11 cellular contexts compared by ENCODE assay signal in the genomic region with DNA sequence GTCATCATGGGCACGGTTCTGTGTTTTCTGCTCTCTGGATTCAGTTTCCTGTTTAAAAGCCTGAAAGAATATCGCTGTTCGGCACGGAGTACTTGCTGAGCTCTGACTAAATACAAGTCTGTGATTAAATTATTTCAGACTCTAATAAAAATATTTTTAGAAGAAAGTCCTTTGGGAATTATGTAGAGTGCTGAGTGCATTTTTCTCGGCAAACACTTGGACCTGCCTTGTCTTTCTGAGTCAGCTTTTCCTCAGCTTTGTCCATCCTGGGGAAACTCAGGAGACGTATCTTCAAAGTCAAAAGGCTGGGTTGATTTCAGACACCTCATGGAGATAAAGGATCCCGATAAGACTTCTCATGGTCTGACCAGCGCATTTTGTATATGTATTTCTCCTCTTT. TPM values are rescaled to one million over a fixed set of nuclear protein-coding genes. Genes with fewer than 3 reads are reported as not detected.
DNase-seq lines count a peak whose midpoint lies in the region; ATAC-seq and TF ChIP-seq lines count a peak whose summit lies in the region.
"Had no signal": no experiment of that assay in that cellular context is flagged by ENCODE, and none has a peak within 500 bp of the region (broad histone marks: within the 10 kb centered on the region; RNA-seq: fewer than 3 reads in every experiment).

No MANE protein-coding gene starts in this region.

- H3K4me2 ChIP-seq in IMR-90 (ENCODE audit: low read depth, low read length): no peak overlapping the region

- no peaks in the 10 kb centered on the region for H4K20me1 ChIP-seq in IMR-90 (ENCODE audit: insufficient read depth, low read length)

- in situ Hi-C loops in IMR-90 (cut with MboI; ENCODE audit: low sequenced_read_pairs): no loop called here

- no peak overlapping the region for H4K8ac ChIP-seq in IMR-90 (ENCODE audit: low read depth in 2 of 2, low read length in 2 of 2)

- no peak overlapping the region for H3K9ac ChIP-seq in IMR-90 (ENCODE audit: low read depth, low read length)

- no peak for DNase-seq in IMR-90
- no peak for DNase-seq in esophagus squamous epithelium (lab: John Stamatoyannopoulos, UW)
- DNase-seq in lung (ENCODE audit: low spot score): no peak
- DNase-seq in testis: peak; percentile 42
- DNase-seq in NCI-H510A (lab: John Stamatoyannopoulos, UW): no peak
- DNase-seq in NCI-H2081 (lab: John Stamatoyannopoulos, UW): no peak
- no peak for DNase-seq in NCI-H2029 treated with DMSO at 0.1 percent for 48 hours (lab: John Stamatoyannopoulos, UW)
- DNase-seq in HCEC 1CT: no peak
- DNase-seq: activated T-cell treated with anti-CD3 and anti-CD28 coated beads, Interleukin-2, amount 50 U/mL, for 72 hours; CD4-positive, CD25-positive, alpha-beta regulatory T cell had no signal

- H2BK20ac ChIP-seq in IMR-90 (ENCODE audit: low read depth, low read length): no peak overlapping the region

- no peak overlapping the region for H3K4ac ChIP-seq in IMR-90 (ENCODE audit: low read depth, low read length)

- H3K79me1 ChIP-seq in IMR-90 (ENCODE audit: low read depth in 1 of 2, low read length in 2 of 2): no peaks in the 10 kb centered on the region

- H3K27ac ChIP-seq in IMR-90 (ENCODE audit: insufficient read depth, low read length) (no peak overlapping the region), esophagus squamous epithelium (peak overlapping the region; percentile 54 to 82 (median 74)), lung (ENCODE audit: low read depth in 1 of 2, low read length in 1 of 2) (peak overlapping the region; percentile 71 to 73), testis (peak overlapping the region in 1 of 2 donors; percentile 36)

- H3K9me3 ChIP-seq in IMR-90 (ENCODE audit: control insufficient read depth, insufficient read depth, low read length): 0 out of 2 replicates have a peak, but pooled peaks cover 2% of the 10 kb centered on the region
- H3K9me3 ChIP-seq in esophagus squamous epithelium: no peaks in the 10 kb centered on the region
- H3K9me3 ChIP-seq in lung (ENCODE audit: control insufficient read depth in 2 of 2, insufficient read depth in 1 of 2, low read length in 1 of 2): no peaks in the 10 kb centered on the region
- no peaks in the 10 kb centered on the region for H3K9me3 ChIP-seq in testis

- H3K4me3 ChIP-seq in IMR-90 (ENCODE audit: insufficient read depth, low read depth, low read length) (no peak overlapping the region), esophagus squamous epithelium (peak overlapping the region in 1 of 4 donors; percentile 5), lung (no peak overlapping the region), testis (no peak overlapping the region)

- H3K23ac ChIP-seq in IMR-90 (ENCODE audit: low read depth, low read length): no peak overlapping the region

- BruUV-seq in IMR-90 (replicated peaks; lab: Mats Ljungman, UMichigan): no TSS peak

- intact Hi-C loops in IMR-90 (cut with micrococcal nuclease): no loop called here
- intact Hi-C loops in esophagus squamous epithelium (cut with DNase I): no loop called here
- intact Hi-C loops in testis (cut with DNase I; ENCODE audit: low total_unique reads): no loop called here

- H3K36me3 ChIP-seq in IMR-90 (ENCODE audit: control insufficient read depth, insufficient read depth, low read length): no peaks in the 10 kb centered on the region
- no peaks in the 10 kb centered on the region for H3K36me3 ChIP-seq in esophagus squamous epithelium
- no peaks in the 10 kb centered on the region for H3K36me3 ChIP-seq in lung (ENCODE audit: control insufficient read depth in 2 of 2, insufficient read depth in 2 of 2, low read length in 2 of 2)
- no peaks in the 10 kb centered on the region for H3K36me3 ChIP-seq in testis (ENCODE audit: low read depth, missing control alignments)

- H3K27me3 ChIP-seq in IMR-90 (ENCODE audit: control insufficient read depth, insufficient read depth, low read length) (no peaks in the 10 kb centered on the region), esophagus squamous epithelium (no peaks in the 10 kb centered on the region), lung (ENCODE audit: control insufficient read depth, insufficient read depth) (no peaks in the 10 kb centered on the region), testis (no peaks in the 10 kb centered on the region)

- H2AK9ac ChIP-seq in IMR-90 (replicated peaks; ENCODE audit: low read depth, low read length, poor library complexity): no peak overlapping the region

- TF ChIP-seq RAD21 in IMR-90 (IDR thresholded peaks at IDR 0.05; ENCODE audit: low read length): no peak

- peaks cover 18% of the 10 kb centered on the region for H3K9me1 ChIP-seq in IMR-90 (ENCODE audit: insufficient read depth, low read length)

- H3K14ac ChIP-seq in IMR-90 (replicated peaks; ENCODE audit: low read depth, low read length): no peak overlapping the region

- dilution Hi-C loops in IMR-90 (cut with HindIII; ENCODE audit: low sequenced_read_pairs, unreplicated experiment): no loop called here

- no peak overlapping the region for H3K18ac ChIP-seq in IMR-90 (ENCODE audit: low read depth, low read length)

- H4K91ac ChIP-seq in IMR-90 (ENCODE audit: insufficient read depth, low read depth, low read length): no peak overlapping the region

- H3K4me1 ChIP-seq in IMR-90 (ENCODE audit: control insufficient read depth, insufficient read depth, low read length) (peaks cover 23% of the 10 kb centered on the region), esophagus squamous epithelium (peaks cover 17 to 45% (median 22%) of the 10 kb centered on the region in 3 donors), lung (ENCODE audit: control insufficient read depth in 2 of 2, insufficient read depth in 2 of 2, low read length in 2 of 2) (peaks cover 0 to 15% of the 10 kb centered on the region in 2 donors), testis (peaks cover 33% of the 10 kb centered on the region)

- no peak overlapping the region; the same call in 1 of the 2 replicates for H2BK120ac ChIP-seq in IMR-90 (ENCODE audit: low read depth, low read length)

- peak overlapping the region; percentile 35; the same call in 1 of the 2 replicates for H4K5ac ChIP-seq in IMR-90 (ENCODE audit: low read depth, low read length)

- TF ChIP-seq POLR2A in IMR-90 (IDR thresholded peaks at IDR 0.05; ENCODE audit: low read depth, low read length) (no peak), esophagus squamous epithelium (IDR thresholded peaks at IDR 0.05) (peak in 1 of 4 donors; percentile 18), testis (IDR thresholded peaks at IDR 0.05) (no peak)

- POLR2A ChIA-PET in IMR-90 (lab: Charles Lee; ENCODE audit: unreplicated experiment): no interaction called here

- H2AK5ac ChIP-seq in IMR-90 (ENCODE audit: low read depth, low read length): no peak overlapping the region

- H2BK15ac ChIP-seq in IMR-90 (ENCODE audit: low read depth, low read length): no peak overlapping the region

- 90% methylated on average over 2 of the region's 8 CpGs; no CpG with 5 or more reads in 1 of the 2 experiments for WGBS in IMR-90 (ENCODE audit: extremely low coverage in 2 of 2, insufficient read length in 1 of 2), 2 experiments
- 49 to 56% methylated on average over 8 of the region's 8 CpGs for WGBS in esophagus squamous epithelium, 2 donors
- 25 to 55% methylated on average over 8 of the region's 8 CpGs for WGBS in lung, 2 donors
- WGBS in testis, 2 donors: 49% methylated on average over 8 of the region's 8 CpGs

- no peak overlapping the region for H2BK5ac ChIP-seq in IMR-90 (ENCODE audit: low read depth, low read length, poor library complexity, severe bottlenecking)

- CTCF ChIA-PET in IMR-90 (lab: Yijun Ruan, JAX): interaction anchor here (1.4 kb wide), 1 partner anchor 17 kb away, joined by 4 read pairs; no protein-coding TSS in a partner anchor

- H3K56ac ChIP-seq in IMR-90 (ENCODE audit: extremely low read depth, insufficient read depth, low read length): no peak overlapping the region

- ATAC-seq in IMR-90 (ENCODE audit: low read depth) (no peak), lung (ENCODE audit: insufficient read depth, low FRiP score) (peak; percentile 6)
- ATAC-seq: activated T-cell treated with anti-CD3 and anti-CD28 coated beads, Interleukin-2, amount 50 U/mL, for 72 hours had no signal

- TF ChIP-seq CTCF in IMR-90 (conservative IDR thresholded peaks at IDR 0.05; ENCODE audit: low read depth, low read length) (no peak), esophagus squamous epithelium (IDR thresholded peaks at IDR 0.05) (no peak), lung (IDR thresholded peaks at IDR 0.05; ENCODE audit: control extremely low read depth, extremely low read depth) (no peak), testis (IDR thresholded peaks at IDR 0.05) (no peak)

- H2AFZ ChIP-seq in IMR-90 (replicated peaks; ENCODE audit: low read length, poor library complexity): no peak overlapping the region

TF ChIP-seq in IMR-90, 13 proteins besides CTCF, POLR2A, EP300 and RAD21 (continues in another document):
- no peak for TF ChIP-seq BHLHE40 (IDR thresholded peaks at IDR 0.05; ENCODE audit: low read depth, low read length)
- TF ChIP-seq MAZ (IDR thresholded peaks at IDR 0.05; ENCODE audit: borderline replicate concordance, low read depth, low read length): no peak
- no peak for TF ChIP-seq CHD1 (IDR thresholded peaks at IDR 0.05; ENCODE audit: low read depth, low read length)
- TF ChIP-seq MXI1 (IDR thresholded peaks at IDR 0.05; ENCODE audit: borderline replicate concordance, low read depth, low read length): no peak
- TF ChIP-seq, protein P1, sequence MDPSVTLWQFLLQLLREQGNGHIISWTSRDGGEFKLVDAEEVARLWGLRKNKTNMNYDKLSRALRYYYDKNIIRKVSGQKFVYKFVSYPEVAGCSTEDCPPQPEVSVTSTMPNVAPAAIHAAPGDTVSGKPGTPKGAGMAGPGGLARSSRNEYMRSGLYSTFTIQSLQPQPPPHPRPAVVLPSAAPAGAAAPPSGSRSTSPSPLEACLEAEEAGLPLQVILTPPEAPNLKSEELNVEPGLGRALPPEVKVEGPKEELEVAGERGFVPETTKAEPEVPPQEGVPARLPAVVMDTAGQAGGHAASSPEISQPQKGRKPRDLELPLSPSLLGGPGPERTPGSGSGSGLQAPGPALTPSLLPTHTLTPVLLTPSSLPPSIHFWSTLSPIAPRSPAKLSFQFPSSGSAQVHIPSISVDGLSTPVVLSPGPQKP (IDR thresholded peaks at IDR 0.05; ENCODE audit: borderline replicate concordance, low read depth, low read length): no peak
- no peak for TF ChIP-seq RFX5 (IDR thresholded peaks at IDR 0.05; ENCODE audit: low read depth, low read length)
- TF ChIP-seq RCOR1 (IDR thresholded peaks at IDR 0.05; ENCODE audit: insufficient replicate concordance, low read length): no peak

RNA-seq across cellular contexts. Expression of gene IL1R2, which starts 45.9 kb away (rescaled TPM):
- total RNA-seq in IMR-90 (2012; rRNA removed) (not detected in 2 replicates), esophagus squamous epithelium (100 to 1,000 TPM in 1 of 4 donors, 10 to 100 TPM in 3; 24.1 to 182 (median 78.0) TPM), lung (100 to 1,000 TPM in 1 of 2 donors, 1 to 10 TPM in 1; 7.3 to 119 TPM), testis (1 to 10 TPM; 2.7 to 3.7 TPM)
- polyA plus RNA-seq in IMR-90 (2012; rRNA removed) (not detected in 2 replicates), lung (100 to 1,000 TPM in 1 of 2 donors, 1 to 10 TPM in 1; 9.2 to 902 TPM), testis (ENCODE audit: insufficient read depth, low read depth, low replicate concordance) (2.2 TPM)
- polyA plus RNA-seq in IMR-90 (2012; cell fraction: cytosol; rRNA removed): 0.03 TPM in 1 of 2 replicates, not detected in the other
- polyA plus RNA-seq in IMR-90 (2012; cell fraction: nucleus; rRNA removed; ENCODE audit: low replicate concordance): 0.14 TPM in 1 of 2 replicates, not detected in the other
- total RNA-seq: neural crest cell had no signal
